Comparison of ENCODE assay signal across 8 cellular contexts in the genomic region with DNA sequence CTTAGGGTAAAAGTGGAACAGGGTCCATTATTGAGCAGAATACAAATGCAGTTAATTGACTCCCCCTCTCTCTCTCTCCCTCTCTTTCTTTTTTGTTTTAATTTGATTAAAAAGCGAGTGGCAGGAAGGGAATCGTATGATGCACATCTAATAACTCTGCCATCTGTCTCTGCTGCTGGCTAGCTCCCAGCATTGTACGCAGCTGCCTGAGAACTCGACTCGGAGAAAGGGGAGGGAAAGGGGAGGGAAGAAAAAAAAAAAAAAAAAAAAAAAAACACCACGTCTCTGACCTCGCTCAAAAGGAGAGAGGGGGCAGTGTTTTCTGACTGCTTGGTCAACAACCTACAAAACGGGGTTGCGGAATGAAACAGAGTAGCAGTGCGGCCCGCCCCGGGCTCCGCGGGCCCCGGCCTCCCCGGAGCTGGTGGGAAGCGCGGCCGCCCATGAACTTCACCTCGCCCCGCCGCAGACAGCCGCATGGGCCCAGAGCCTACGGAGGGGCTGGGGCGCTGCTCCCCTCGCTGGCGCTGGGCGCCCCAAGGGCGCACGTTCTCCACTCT.
DNase-seq lines count a peak whose midpoint lies in the region; ATAC-seq, FAIRE-seq and TF ChIP-seq lines count a peak whose summit lies in the region.

No MANE protein-coding gene starts in this region.

- H3K9ac ChIP-seq in astrocyte (ENCODE audit: low read length): peak overlapping the region; percentile 79

- TF ChIP-seq CTCF in CD8-positive, alpha-beta T cell (IDR thresholded peaks at IDR 0.05): no peak
- no peak for TF ChIP-seq CTCF in astrocyte (IDR thresholded peaks at IDR 0.05; ENCODE audit: insufficient read depth, low read depth, low read length)

- H3K4me1 Mint-ChIP-seq in CD8-positive, alpha-beta T cell (ENCODE audit: low read depth): peaks cover 9% of the 10 kb centered on the region
- peaks cover 34% of the 10 kb centered on the region for H3K4me1 Mint-ChIP-seq in astrocyte (ENCODE audit: low read depth, unreplicated experiment)

- no peaks in the 10 kb centered on the region for H3K36me3 ChIP-seq in CD8-positive, alpha-beta T cell (ENCODE audit: insufficient read depth, low read length)
- H3K36me3 ChIP-seq in astrocyte (ENCODE audit: insufficient read depth, low read length): no peaks in the 10 kb centered on the region

- H3K4me3 ChIP-seq in CD8-positive, alpha-beta T cell (ENCODE audit: low read depth, low read length): no peak overlapping the region
- peak overlapping the region; percentile 77 for H3K4me3 ChIP-seq in astrocyte (ENCODE audit: insufficient read depth, low read depth, low read length)
- peak overlapping the region; percentile 82 for H3K4me3 ChIP-seq in right cardiac atrium (ENCODE audit: low read length)

- H3K4me1 ChIP-seq in CD8-positive, alpha-beta T cell (ENCODE audit: insufficient read depth, low read length): peaks cover 4% of the 10 kb centered on the region
- H3K4me1 ChIP-seq in astrocyte (ENCODE audit: insufficient read depth, low read length) (peaks cover 32% of the 10 kb centered on the region), right cardiac atrium (ENCODE audit: control insufficient read depth, insufficient read depth, low read length) (no peaks in the 10 kb centered on the region)

- no peak overlapping the region for H3K27ac Mint-ChIP-seq in CD8-positive, alpha-beta T cell
- H3K27ac Mint-ChIP-seq in astrocyte (ENCODE audit: unreplicated experiment): peak overlapping the region; percentile 62

- DNase-seq in CD8-positive, alpha-beta T cell: peak in 1 of 7 experiments; percentile 10
- peak; percentile 94 for DNase-seq in NCI-H446 treated with DMSO at 0.1 percent for 48 hours (lab: John Stamatoyannopoulos, UW)
- peak; percentile 93 for DNase-seq in astrocyte (ENCODE audit: low read depth)
- DNase-seq in right cardiac atrium: peak; percentile 87 to 94 (median 93)
- DNase-seq in posterior cingulate gyrus: peak; percentile 67 to 96 (median 78)
- no peak for DNase-seq in SW 1271 (lab: John Stamatoyannopoulos, UW)

- H2AFZ ChIP-seq in astrocyte (ENCODE audit: low read depth, low read length): peak overlapping the region; percentile 30

- H3K36me3 Mint-ChIP-seq in CD8-positive, alpha-beta T cell: no peaks in the 10 kb centered on the region
- H3K36me3 Mint-ChIP-seq in astrocyte (ENCODE audit: low read depth, unreplicated experiment): no peaks in the 10 kb centered on the region

- no peaks in the 10 kb centered on the region for H3K9me3 Mint-ChIP-seq in CD8-positive, alpha-beta T cell
- no peaks in the 10 kb centered on the region for H3K9me3 Mint-ChIP-seq in astrocyte (ENCODE audit: unreplicated experiment)

- peak; percentile 17 for FAIRE-seq in astrocyte (lab: Jason Lieb, UNC)

- WGBS in right cardiac atrium: under 1% methylated on average over 30 of the region's 30 CpGs

- POLR2A ChIA-PET in CD8-positive, alpha-beta T cell (lab: Charles Lee): no interaction called here

- H3K9me3 ChIP-seq in CD8-positive, alpha-beta T cell (ENCODE audit: low read length): no peaks in the 10 kb centered on the region
- no peaks in the 10 kb centered on the region for H3K9me3 ChIP-seq in astrocyte (ENCODE audit: insufficient read depth, low read depth, low read length)
- no peaks in the 10 kb centered on the region for H3K9me3 ChIP-seq in right cardiac atrium (ENCODE audit: control insufficient read depth, low read length)

- no peak for ATAC-seq in CD8-positive, alpha-beta T cell
- ATAC-seq in GM19035 (IDR thresholded peaks at IDR 0.05; ENCODE audit: unreplicated experiment) (peak; percentile 71), HG03175 (IDR thresholded peaks at IDR 0.05; ENCODE audit: unreplicated experiment) (peak; percentile 69), right cardiac atrium (peak; percentile 91 to 93)

- intact Hi-C loops in CD8-positive, alpha-beta T cell (cut with DNase I, micrococcal nuclease): no loop called here
- intact Hi-C loops in right cardiac atrium (cut with DNase I): loop anchor here in 2 of 4 donors (5.0 to 10.0 kb wide), 4 partner anchors 80 to 1315 kb away; partner anchors contain the start of gene TXNL1 (in 1 of the 2)
- intact Hi-C loops in posterior cingulate gyrus (cut with DNase I): loop anchor here (5.0 kb wide), 3 partner anchors 75 to 265 kb away; partner anchors contain the start of gene TCF4

- H3K79me2 ChIP-seq in astrocyte (ENCODE audit: insufficient read depth, low read length): peaks cover 74% of the 10 kb centered on the region

- CTCF ChIA-PET in CD8-positive, alpha-beta T cell (lab: Charles Lee): interaction anchor here (1.3 kb wide), 1 partner anchor 14 kb away, joined by 3 read pairs; no protein-coding TSS in a partner anchor

- peak overlapping the region; percentile 30 for H3K4me3 Mint-ChIP-seq in CD8-positive, alpha-beta T cell
- peak overlapping the region; percentile 91 for H3K4me3 Mint-ChIP-seq in astrocyte (ENCODE audit: unreplicated experiment)

- peaks cover 3% of the 10 kb centered on the region for H3K27me3 ChIP-seq in CD8-positive, alpha-beta T cell (ENCODE audit: insufficient read depth, low read length)
- H3K27me3 ChIP-seq in astrocyte (ENCODE audit: insufficient read depth, low read length) (no peaks in the 10 kb centered on the region), right cardiac atrium (ENCODE audit: control insufficient read depth, insufficient read depth) (no peaks in the 10 kb centered on the region)

- no peaks in the 10 kb centered on the region for H4K20me1 ChIP-seq in astrocyte (ENCODE audit: insufficient read depth, low read length)

- peak overlapping the region; percentile 87 for H3K4me2 ChIP-seq in astrocyte (ENCODE audit: low read length)

- no peak overlapping the region for H3K27ac ChIP-seq in CD8-positive, alpha-beta T cell (ENCODE audit: low read depth, low read length)
- peak overlapping the region; percentile 89 for H3K27ac ChIP-seq in astrocyte (ENCODE audit: low read depth, low read length)
- H3K27ac ChIP-seq in right cardiac atrium (ENCODE audit: low read length): peak overlapping the region; percentile 100

- H3K27me3 Mint-ChIP-seq in CD8-positive, alpha-beta T cell (ENCODE audit: low read depth): peaks cover 39% of the 10 kb centered on the region
- H3K27me3 Mint-ChIP-seq in astrocyte (ENCODE audit: low read depth, unreplicated experiment): no peaks in the 10 kb centered on the region

Comparison
In these comparisons a context has a peak if more than half of its experiments do, and no peak if none do; other contexts are left out.
1. DNase-seq: peak in NCI-H446 treated with DMSO at 0.1 percent for 48 hours (single experiment), astrocyte (single experiment), right cardiac atrium (3 of 3) and posterior cingulate gyrus (10 of 10); none in SW 1271 (0 of 2).